Comparison of ENCODE assay signal across 22 cellular contexts in the genomic region with DNA sequence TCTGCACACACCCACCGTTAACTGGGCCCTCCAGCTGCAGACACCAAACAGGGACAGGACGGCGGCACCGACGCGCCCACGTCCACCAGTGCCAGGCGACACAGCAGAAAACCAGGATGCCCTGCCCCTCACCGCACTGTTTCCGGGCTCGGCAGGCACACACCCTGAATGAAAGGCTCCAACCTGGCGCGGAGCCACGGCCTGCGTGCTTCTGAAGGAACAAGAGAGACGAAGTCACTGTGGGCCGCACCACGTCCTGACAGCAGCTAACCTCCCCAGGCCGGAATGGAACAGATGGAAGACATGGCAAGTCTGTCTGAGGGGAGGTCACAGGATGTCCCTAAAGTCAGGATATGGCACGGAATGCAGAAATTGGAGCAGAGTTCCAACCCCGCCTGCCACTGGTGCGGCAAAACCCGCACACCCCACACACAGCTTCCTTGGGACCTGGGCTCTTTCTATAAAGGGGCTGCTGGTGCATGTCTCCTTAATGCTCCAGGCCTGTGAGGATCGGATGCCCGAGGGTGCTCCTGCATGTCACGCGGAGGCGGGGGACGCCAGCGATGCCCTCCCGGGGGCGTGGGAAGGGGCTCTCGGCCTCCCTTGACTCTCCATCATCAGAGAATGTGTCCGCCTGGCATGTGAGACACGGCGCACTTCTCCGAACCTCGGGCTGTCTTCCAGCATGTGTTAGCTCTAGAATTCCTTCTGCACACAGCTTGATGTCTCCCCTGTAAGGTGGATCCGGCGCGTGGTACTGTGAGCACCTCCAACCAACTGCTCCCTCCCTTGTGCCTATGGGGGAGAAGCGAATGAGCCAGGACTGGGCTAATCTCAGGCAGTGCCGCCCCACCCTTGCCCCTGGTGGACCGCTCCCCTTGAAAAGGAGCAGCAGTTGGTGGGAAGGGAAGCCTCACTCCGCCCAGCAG. TPM values are rescaled to one million over a fixed set of nuclear protein-coding genes. Genes with fewer than 3 reads are reported as not detected.
DNase-seq lines count a peak whose midpoint lies in the region; TF ChIP-seq lines count a peak whose summit lies in the region.
"Had no signal": no experiment of that assay in that cellular context is flagged by ENCODE, and none has a peak within 500 bp of the region (broad histone marks: within the 10 kb centered on the region; RNA-seq: fewer than 3 reads in every experiment).

No MANE protein-coding gene starts in this region.

- H3K27me3 Mint-ChIP-seq in CD4-positive, alpha-beta memory T cell: no peaks in the 10 kb centered on the region
- H3K27me3 Mint-ChIP-seq: CD8-positive, alpha-beta memory T cell had no signal

- POLR2A ChIA-PET in CD4-positive, alpha-beta memory T cell (lab: Charles Lee; ENCODE audit: partially characterized antibody): no interaction called here

- H3K4me1 Mint-ChIP-seq in CD4-positive, alpha-beta memory T cell: peaks cover 8 to 14% (median 8%) of the 10 kb centered on the region in 4 donors

- H3K9me3 Mint-ChIP-seq in CD4-positive, alpha-beta memory T cell: no peaks in the 10 kb centered on the region
- H3K9me3 Mint-ChIP-seq: activated naive CD4-positive, alpha-beta T cell treated with anti-CD3 and anti-CD28 coated beads for 36 hours; CD8-positive, alpha-beta memory T cell had no signal

- no peaks in the 10 kb centered on the region for H3K36me3 ChIP-seq in spleen
- no peaks in the 10 kb centered on the region for H3K36me3 ChIP-seq in CD4-positive, alpha-beta memory T cell (ENCODE audit: insufficient read depth, low read length)
- H3K36me3 ChIP-seq: cardiac muscle cell, HAP-1, right lobe of liver, thoracic aorta had no signal

- no peak overlapping the region for H3K27ac Mint-ChIP-seq in CD4-positive, alpha-beta memory T cell
- H3K27ac Mint-ChIP-seq: activated naive CD4-positive, alpha-beta T cell treated with anti-CD3 and anti-CD28 coated beads for 36 hours; CD8-positive, alpha-beta memory T cell had no signal

- no peaks in the 10 kb centered on the region for H3K27me3 ChIP-seq in spleen (replicated peaks in 1 of 7)
- H3K27me3 ChIP-seq in CD4-positive, alpha-beta memory T cell (ENCODE audit: insufficient read depth, low read length): no peaks in the 10 kb centered on the region
- H3K27me3 ChIP-seq: cardiac muscle cell, right lobe of liver had no signal

- H3K27ac ChIP-seq in spleen: peak overlapping the region in 3 of 8 donors; percentile 23 to 52 (median 43)
- H3K27ac ChIP-seq in CD4-positive, alpha-beta memory T cell (ENCODE audit: low read depth, low read length): no peak overlapping the region
- H3K27ac ChIP-seq: cardiac muscle cell, right lobe of liver, thoracic aorta had no signal

- intact Hi-C loops in lower leg skin (cut with DNase I; ENCODE audit: low total_unique reads) (no loop called here), spleen (cut with DNase I; ENCODE audit: low total_unique reads) (loop anchor here (10.0 kb wide), 1 partner anchor 91 kb away; no protein-coding TSS in a partner anchor)
- intact Hi-C loops in CD4-positive, alpha-beta memory T cell (cut with micrococcal nuclease): no loop called here

- no peak overlapping the region for H3K4me3 ChIP-seq in lower leg skin (ENCODE audit: low read depth, poor library complexity, severe bottlenecking)
- H3K4me3 ChIP-seq in spleen: no peak overlapping the region
- H3K4me3 ChIP-seq in CD4-positive, alpha-beta memory T cell (ENCODE audit: low read length in 2 of 2): no peak overlapping the region
- H3K4me3 ChIP-seq: cardiac muscle cell, HAP-1, right lobe of liver, thoracic aorta had no signal

- H3K36me3 Mint-ChIP-seq in CD4-positive, alpha-beta memory T cell: no peaks in the 10 kb centered on the region

- H3K9me3 ChIP-seq in spleen: no peaks in the 10 kb centered on the region
- H3K9me3 ChIP-seq in CD4-positive, alpha-beta memory T cell (ENCODE audit: control insufficient read depth in 1 of 2, low read length in 2 of 2): no peaks in the 10 kb centered on the region
- H3K9me3 ChIP-seq: HAP-1, right lobe of liver, SK-N-SH, thoracic aorta had no signal

- peaks cover 18 to 93% (median 58%) of the 10 kb centered on the region in 6 donors for H3K4me1 ChIP-seq in spleen
- H3K4me1 ChIP-seq in CD4-positive, alpha-beta memory T cell (ENCODE audit: insufficient read depth, low read length): peaks cover 10% of the 10 kb centered on the region

- TF ChIP-seq CTCF in lower leg skin (IDR thresholded peaks at IDR 0.05) (no peak), spleen (IDR thresholded peaks at IDR 0.05 in 8 of 11, conservative IDR thresholded peaks at IDR 0.05 in 3 of 11) (no peak), GM20000 (IDR thresholded peaks at IDR 0.05; ENCODE audit: extremely low read depth, missing control alignments) (no peak)

- DNase-seq in HT-29 (ENCODE audit: low spot score): peak; percentile 79
- peak; percentile 63 for DNase-seq in cerebellum (ENCODE audit: low spot score)
- DNase-seq in lower leg skin (ENCODE audit: low spot score in 2 of 2): peak; percentile 50 to 92
- peak; percentile 88 for DNase-seq in spleen
- no peak for DNase-seq in activated CD4-positive, CD25-positive, alpha-beta regulatory T cell treated with anti-CD3 and anti-CD28 coated beads, Interleukin-2, amount 50 U/mL, for 72 hours
- no peak for DNase-seq in GM20000 (ENCODE audit: low spot score)
- DNase-seq in COLO829 (ENCODE audit: low spot score): no peak
- DNase-seq in CD4-positive, alpha-beta memory T cell: no peak
- DNase-seq: activated CD4-positive, alpha-beta T cell treated with anti-CD3 and anti-CD28 coated beads for 1 hour; activated CD8-positive, alpha-beta memory T cell treated with anti-CD3 and anti-CD28 coated beads for 24 hours; activated naive CD4-positive, alpha-beta T cell treated with anti-CD3 and anti-CD28 coated beads for 36 hours; activated T-cell treated with anti-CD3 and anti-CD28 coated beads, Interleukin-2, amount 50 U/mL, for 48 hours; CD8-positive, alpha-beta memory T cell; DMS79; effector memory CD4-positive, alpha-beta T cell; NCI-H2081 treated with DMSO at 0.1 percent for 48 hours; NCI-H510A; right lobe of liver had no signal

- 67 to 68% methylated on average over 45 of the region's 45 CpGs for WGBS in lower leg skin, 2 donors
- WGBS in spleen, 5 donors: 78 to 89% (median 87%) methylated on average over 36 to 45 of the region's 45 CpGs

- no peak overlapping the region for H3K4me3 Mint-ChIP-seq in CD4-positive, alpha-beta memory T cell
- H3K4me3 Mint-ChIP-seq: activated naive CD4-positive, alpha-beta T cell treated with anti-CD3 and anti-CD28 coated beads for 36 hours; CD8-positive, alpha-beta memory T cell had no signal

- CTCF ChIA-PET in CD4-positive, alpha-beta memory T cell (lab: Charles Lee; ENCODE audit: partially characterized antibody): no interaction called here

- TF ChIP-seq POLR2A in lower leg skin (IDR thresholded peaks at IDR 0.05) (no peak), spleen (IDR thresholded peaks at IDR 0.05) (no peak)

RNA-seq across cellular contexts. Expression of a gene that starts 3.9 kb away (rescaled TPM):
- 2.0 and 2.5 TPM in 2 replicates for total RNA-seq in HT-29 (2014; rRNA removed; shearing (Covaris generic))
- total RNA-seq in cerebellum: 0.73 TPM
- 1 to 10 TPM; 1.1 to 4.5 (median 3.1) TPM for total RNA-seq in lower leg skin
- 10 to 100 TPM in 1 of 7 donors, 1 to 10 TPM in 6; 3.0 to 14.2 (median 6.1) TPM for total RNA-seq in spleen
- polyA plus RNA-seq in spleen: 1 to 10 TPM; 3.7 to 6.4 (median 3.9) TPM
- total RNA-seq in CD4-positive, alpha-beta memory T cell: not detected
- polyA plus RNA-seq in CD4-positive, alpha-beta memory T cell: not detected
- total RNA-seq: activated naive CD4-positive, alpha-beta T cell treated with anti-CD3 and anti-CD28 coated beads for 36 hours; CD8-positive, alpha-beta memory T cell had no signal

RNA-seq across cellular contexts. Expression of a gene that starts 39.6 kb away (rescaled TPM):
- 4.1 and 4.3 TPM in 2 replicates for total RNA-seq in HT-29 (2014; rRNA removed; shearing (Covaris generic))
- total RNA-seq in cerebellum (2.7 TPM), lower leg skin (10 to 100 TPM; 26.9 to 61.7 (median 39.0) TPM), spleen (10 to 100 TPM in 5 of 7 donors, 1 to 10 TPM in 2; 7.1 to 19.2 (median 13.3) TPM)
- polyA plus RNA-seq in spleen: 1 to 10 TPM; 3.9 to 7.3 (median 5.0) TPM
- total RNA-seq in CD4-positive, alpha-beta memory T cell: 10 to 100 TPM in 1 of 2 experiments, 1 to 10 TPM in 1; 8.8 to 10.1 TPM
- polyA plus RNA-seq in CD4-positive, alpha-beta memory T cell: 10 to 100 TPM; 10.0 to 22.2 TPM

Comparison
In these comparisons a context has a peak if more than half of its experiments do, and no peak if none do; other contexts are left out.
1. DNase-seq: peak in HT-29 (single experiment), cerebellum (single experiment), lower leg skin (2 of 2) and spleen (single experiment); none in activated CD4-positive, CD25-positive, alpha-beta regulatory T cell treated with anti-CD3 and anti-CD28 coated beads, Interleukin-2, amount 50 U/mL, for 72 hours (single experiment), GM20000 (single experiment), COLO829 (single experiment) and CD4-positive, alpha-beta memory T cell (0 of 5).